ENCODE assay signal across 22 cellular contexts in the genomic region with DNA sequence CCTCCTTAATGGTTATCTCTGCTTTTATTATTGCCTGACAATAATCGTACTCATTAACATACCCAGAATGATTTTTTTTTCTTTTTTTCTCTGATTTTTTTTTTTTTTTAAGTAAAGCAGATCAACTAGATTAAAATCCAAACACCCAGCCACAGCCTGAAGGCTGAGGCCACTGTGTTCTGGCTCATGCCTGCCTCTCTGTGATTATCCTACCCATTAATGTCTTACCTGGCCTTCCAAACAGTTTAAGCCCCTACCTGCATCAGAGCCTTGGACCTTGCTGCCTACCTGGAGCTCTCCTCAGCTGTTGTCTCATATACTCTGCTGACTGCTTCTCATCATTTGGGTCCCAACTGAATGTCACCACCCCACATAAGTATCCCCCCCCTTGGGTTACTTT. TPM values are rescaled to one million over a fixed set of nuclear protein-coding genes. Genes with fewer than 3 reads are reported as not detected.
DNase-seq lines count a peak whose midpoint lies in the region; ATAC-seq, FAIRE-seq and TF ChIP-seq lines count a peak whose summit lies in the region.
"Had no signal": no experiment of that assay in that cellular context is flagged by ENCODE, and none has a peak within 500 bp of the region (broad histone marks: within the 10 kb centered on the region; RNA-seq: fewer than 3 reads in every experiment).

No MANE protein-coding gene starts in this region.

- H3K27me3 ChIP-seq in HCT116 (ENCODE audit: insufficient read depth, low read length) (no peaks in the 10 kb centered on the region), astrocyte (ENCODE audit: insufficient read depth, low read length) (no peaks in the 10 kb centered on the region), tibial artery (no peaks in the 10 kb centered on the region)

- CTCF ChIA-PET in HCT116 (lab: Charles Lee): no interaction called here

- H3K27me3 Mint-ChIP-seq in astrocyte (ENCODE audit: low read depth, unreplicated experiment): no peaks in the 10 kb centered on the region
- peaks cover 4% of the 10 kb centered on the region for H3K27me3 Mint-ChIP-seq in nephron (ENCODE audit: low read depth)

- RAD21 ChIA-PET in HCT116 (lab: Charles Lee; ENCODE audit: low non-redundant PET in 1 of 2, low total read pairs in 2 of 2, uncharacterized antibody in 2 of 2, unreplicated experiment in 2 of 2): no interaction called here

- H4K20me1 ChIP-seq in HCT116 (ENCODE audit: insufficient read depth) (no peaks in the 10 kb centered on the region), astrocyte (ENCODE audit: insufficient read depth, low read length) (no peaks in the 10 kb centered on the region)

- no peak overlapping the region for H3K4me3 ChIP-seq in HCT116 (replicated peaks in 1 of 2; ENCODE audit: low read depth in 1 of 2, low read length in 2 of 2)
- H3K4me3 ChIP-seq in astrocyte (ENCODE audit: insufficient read depth, low read depth, low read length): no peak overlapping the region
- H3K4me3 ChIP-seq in tibial artery: no peak overlapping the region

- H3K9ac ChIP-seq in HCT116 (ENCODE audit: low read length) (no peak overlapping the region), astrocyte (ENCODE audit: low read length) (no peak overlapping the region)

- H3K27ac Mint-ChIP-seq in astrocyte (ENCODE audit: unreplicated experiment) (peak overlapping the region; percentile 91), nephron (peak overlapping the region in 2 of 3 experiments; percentile 61 to 72)
- H3K27ac Mint-ChIP-seq: stimulated activated memory B cell treated with anti-CD40 and anti-IgM and Interleukin-4, amounts not matched to agents 10 μg/mL and 1 μg/mL and 100 μg/mL, for 72 hours; T-helper 1 cell treated with Interleukin-12 subunit alpha and Interleukin-12 subunit beta and Interleukin-4 antibody, amounts not matched to agents 30 μg/mL and 1 μg/mL, for 36 hours had no signal

- intact Hi-C loops in HCT116 (cut with micrococcal nuclease) (no loop called here), tibial artery (cut with DNase I; ENCODE audit: low total_unique reads) (loop anchor here (5.0 kb wide), 1 partner anchor 54 kb away; no protein-coding TSS in a partner anchor)

- H3K9me3 Mint-ChIP-seq in astrocyte (ENCODE audit: unreplicated experiment) (no peaks in the 10 kb centered on the region), nephron (no peaks in the 10 kb centered on the region)
- H3K9me3 Mint-ChIP-seq: T-helper 1 cell treated with Interleukin-12 subunit alpha and Interleukin-12 subunit beta and Interleukin-4 antibody, amounts not matched to agents 30 μg/mL and 1 μg/mL, for 36 hours had no signal

- no peak for TF ChIP-seq RAD21 in HCT116 (IDR thresholded peaks at IDR 0.05; ENCODE audit: low read depth)

- no peaks in the 10 kb centered on the region for H3K9me2 ChIP-seq in HCT116 (ENCODE audit: insufficient read depth)

- no peaks in the 10 kb centered on the region for H3K36me3 ChIP-seq in HCT116 (ENCODE audit: control insufficient read depth in 1 of 2, insufficient read depth in 2 of 2, low read length in 2 of 2)
- no peaks in the 10 kb centered on the region for H3K36me3 ChIP-seq in astrocyte (ENCODE audit: insufficient read depth, low read length)
- H3K36me3 ChIP-seq in tibial artery: no peaks in the 10 kb centered on the region

- H3K36me3 Mint-ChIP-seq in astrocyte (ENCODE audit: low read depth, unreplicated experiment): no peaks in the 10 kb centered on the region
- no peaks in the 10 kb centered on the region for H3K36me3 Mint-ChIP-seq in nephron (ENCODE audit: low read depth)
- H3K36me3 Mint-ChIP-seq: stimulated activated memory B cell treated with anti-CD40 and anti-IgM and Interleukin-4, amounts not matched to agents 10 μg/mL and 1 μg/mL and 100 μg/mL, for 72 hours had no signal

- H3K4me1 Mint-ChIP-seq in astrocyte (ENCODE audit: low read depth, unreplicated experiment): peaks cover 13% of the 10 kb centered on the region
- peaks cover 11% of the 10 kb centered on the region for H3K4me1 Mint-ChIP-seq in nephron

- DNase-seq in HCT116 (ENCODE audit: low read depth, low spot score): no peak
- DNase-seq in astrocyte (ENCODE audit: low read depth): peak; percentile 6
- DNase-seq in tibial artery: no peak
- no peak for DNase-seq in NCI-H2196 (lab: John Stamatoyannopoulos, UW; ENCODE audit: unreplicated experiment)
- no peak for DNase-seq in stimulated activated CD4-positive, alpha-beta T cell treated with anti-CD3 and anti-CD28 coated beads, Interleukin-2, amount 100 ng/mL, for 48 hours
- no peak for DNase-seq in HPDE6-E6E7 (ENCODE audit: extremely low spot score)
- DNase-seq: activated CD4-positive, CD25-positive, alpha-beta regulatory T cell; activated effector memory CD4-positive, alpha-beta T cell treated with Interleukin-2 at 50 U/mL for 16 hours; cortex of kidney; GDM1; midbrain; NCI-H1436; NK-92 treated with Interleukin-12 subunit alpha and Interleukin-12 subunit beta, amount 100 ng/mL, for 24 hours; occipital lobe; small intestine had no signal

- H3K27ac ChIP-seq in HCT116 (ENCODE audit: low read depth, low read length) (no peak overlapping the region), astrocyte (ENCODE audit: low read depth, low read length) (peak overlapping the region; percentile 42), tibial artery (peak overlapping the region; percentile 79 to 86)
- H3K27ac ChIP-seq: epithelial cell of prostate had no signal

- TF ChIP-seq POLR2A in HCT116 (IDR thresholded peaks at IDR 0.05; ENCODE audit: borderline replicate concordance, extremely low read depth, insufficient read depth, insufficient read length): no peak

- TF ChIP-seq CTCF in HCT116 (IDR thresholded peaks at IDR 0.05 in 2 of 3, conservative IDR thresholded peaks at IDR 0.05 in 1 of 3; ENCODE audit: borderline replicate concordance in 1 of 3, insufficient read depth in 1 of 3, low read depth in 2 of 3, low read length in 2 of 3): no peak
- no peak for TF ChIP-seq CTCF in astrocyte (IDR thresholded peaks at IDR 0.05; ENCODE audit: insufficient read depth, low read depth, low read length)
- no peak for TF ChIP-seq CTCF in nephron (IDR thresholded peaks at IDR 0.05; ENCODE audit: unreplicated experiment in 3 of 3)
- TF ChIP-seq CTCF in tibial artery (IDR thresholded peaks at IDR 0.05): no peak

- BruUV-seq in HCT116 (replicated peaks; lab: Mats Ljungman, UMichigan): no TSS peak

- peak overlapping the region; percentile 68 for H2AFZ ChIP-seq in HCT116 (ENCODE audit: low read depth, low read length, poor library complexity, severe bottlenecking)
- no peak overlapping the region for H2AFZ ChIP-seq in astrocyte (ENCODE audit: low read depth, low read length)

- H3K4me2 ChIP-seq in HCT116 (ENCODE audit: low read length): no peak overlapping the region
- peak overlapping the region; percentile 33 for H3K4me2 ChIP-seq in astrocyte (ENCODE audit: low read length)

- ATAC-seq in HCT116 (no peak), HG03457 (IDR thresholded peaks at IDR 0.05; ENCODE audit: unreplicated experiment) (no peak)
- ATAC-seq: stimulated activated memory B cell treated with anti-CD40 and anti-IgM and Interleukin-4, amounts not matched to agents 10 μg/mL and 1 μg/mL and 100 μg/mL, for 72 hours had no signal

- POLR2A ChIA-PET in HCT116 (lab: Charles Lee): no interaction called here

- H3K4me1 ChIP-seq in HCT116 (ENCODE audit: control insufficient read depth in 1 of 2, insufficient read depth in 2 of 2, low read length in 2 of 2) (no peaks in the 10 kb centered on the region; a peak in 1 of 4 replicates), astrocyte (ENCODE audit: insufficient read depth, low read length) (peaks cover 7% of the 10 kb centered on the region), tibial artery (peaks cover 0 to 48% (median 32%) of the 10 kb centered on the region in 4 donors)

- H3K9me3 ChIP-seq in HCT116 (ENCODE audit: control insufficient read depth in 1 of 2, insufficient read depth in 1 of 2, low read depth in 1 of 2, low read length in 2 of 2): no peaks in the 10 kb centered on the region
- H3K9me3 ChIP-seq in astrocyte (ENCODE audit: insufficient read depth, low read depth, low read length): no peaks in the 10 kb centered on the region
- no peaks in the 10 kb centered on the region for H3K9me3 ChIP-seq in tibial artery

- H3K79me2 ChIP-seq in HCT116 (ENCODE audit: insufficient read depth, low read length) (no peaks in the 10 kb centered on the region), astrocyte (ENCODE audit: insufficient read depth, low read length) (no peaks in the 10 kb centered on the region)

- H3K4me3 Mint-ChIP-seq in astrocyte (ENCODE audit: unreplicated experiment) (peak overlapping the region; percentile 36), nephron (no peak overlapping the region)
- H3K4me3 Mint-ChIP-seq: stimulated activated memory B cell treated with anti-CD40 and anti-IgM and Interleukin-4, amounts not matched to agents 10 μg/mL and 1 μg/mL and 100 μg/mL, for 72 hours; T-helper 1 cell treated with Interleukin-12 subunit alpha and Interleukin-12 subunit beta and Interleukin-4 antibody, amounts not matched to agents 30 μg/mL and 1 μg/mL, for 36 hours had no signal

- no peak for FAIRE-seq in astrocyte (lab: Jason Lieb, UNC)
- FAIRE-seq: GM12891, islet of Langerhans, small intestine had no signal

TF ChIP-seq in HCT116, 20 proteins besides CTCF, POLR2A, EP300 and RAD21 (continues in another document):
- TF ChIP-seq, protein P1, sequence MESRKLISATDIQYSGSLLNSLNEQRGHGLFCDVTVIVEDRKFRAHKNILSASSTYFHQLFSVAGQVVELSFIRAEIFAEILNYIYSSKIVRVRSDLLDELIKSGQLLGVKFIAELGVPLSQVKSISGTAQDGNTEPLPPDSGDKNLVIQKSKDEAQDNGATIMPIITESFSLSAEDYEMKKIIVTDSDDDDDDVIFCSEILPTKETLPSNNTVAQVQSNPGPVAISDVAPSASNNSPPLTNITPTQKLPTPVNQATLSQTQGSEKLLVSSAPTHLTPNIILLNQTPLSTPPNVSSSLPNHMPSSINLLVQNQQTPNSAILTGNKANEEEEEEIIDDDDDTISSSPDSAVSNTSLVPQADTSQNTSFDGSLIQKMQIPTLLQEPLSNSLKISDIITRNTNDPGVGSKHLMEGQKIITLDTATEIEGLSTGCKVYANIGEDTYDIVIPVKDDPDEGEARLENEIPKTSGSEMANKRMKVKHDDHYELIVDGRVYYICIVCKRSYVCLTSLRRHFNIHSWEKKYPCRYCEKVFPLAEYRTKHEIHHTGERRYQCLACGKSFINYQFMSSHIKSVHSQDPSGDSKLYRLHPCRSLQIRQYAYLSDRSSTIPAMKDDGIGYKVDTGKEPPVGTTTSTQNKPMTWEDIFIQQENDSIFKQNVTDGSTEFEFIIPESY (IDR thresholded peaks at IDR 0.05; ENCODE audit: extremely low read depth, insufficient replicate concordance, low read length): no peak
- no peak for TF ChIP-seq JUND (IDR thresholded peaks at IDR 0.05)
- no peak for TF ChIP-seq SRF (IDR thresholded peaks at IDR 0.05; ENCODE audit: low read depth)
- TF ChIP-seq, protein P2, sequence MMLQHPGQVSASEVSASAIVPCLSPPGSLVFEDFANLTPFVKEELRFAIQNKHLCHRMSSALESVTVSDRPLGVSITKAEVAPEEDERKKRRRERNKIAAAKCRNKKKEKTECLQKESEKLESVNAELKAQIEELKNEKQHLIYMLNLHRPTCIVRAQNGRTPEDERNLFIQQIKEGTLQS (IDR thresholded peaks at IDR 0.05): no peak
- no peak for TF ChIP-seq ZFX (IDR thresholded peaks at IDR 0.05)

RNA-seq across cellular contexts. Expression of a gene that starts 6.8 kb away (rescaled TPM):
- total RNA-seq in HCT116 (2021; ENCODE audit: unreplicated experiment): 303 TPM
- polyA plus RNA-seq in HCT116 (2012): 232 and 275 TPM in 2 replicates
- 331 and 359 TPM in 2 replicates for total RNA-seq in astrocyte

RNA-seq across cellular contexts. Expression of a gene that starts 56.4 kb away (rescaled TPM):
- total RNA-seq in HCT116 (2021; ENCODE audit: unreplicated experiment): 64.4 TPM
- polyA plus RNA-seq in HCT116 (2012): 26.7 and 27.5 TPM in 2 replicates
- 45.2 and 56.3 TPM in 2 replicates for total RNA-seq in astrocyte
